In the genomic region with DNA sequence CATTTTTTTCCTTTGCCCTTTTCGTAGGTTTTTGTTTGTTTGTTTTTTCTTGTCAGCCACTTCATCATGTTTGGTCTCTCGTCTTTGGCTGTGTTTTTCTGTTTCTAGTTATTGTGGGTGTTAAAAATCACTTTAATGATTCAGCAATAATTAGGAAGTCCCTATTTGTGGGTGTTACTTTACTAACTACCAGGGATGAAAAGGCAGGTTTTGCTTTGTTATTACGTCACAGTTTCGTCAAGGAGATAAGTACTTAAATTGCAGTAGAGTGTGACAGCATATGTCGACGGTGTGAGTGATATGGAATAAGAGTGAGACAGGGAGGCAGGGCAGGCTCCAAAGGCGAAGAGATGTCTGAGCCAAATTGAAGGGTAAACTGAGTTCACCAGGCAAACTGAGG, we compare ENCODE assay signal across 32 cellular contexts.
"Had no signal": no experiment of that assay in that cellular context is flagged by ENCODE, and none has a peak within 500 bp of the region (broad histone marks: within the 10 kb centered on the region; RNA-seq: fewer than 3 reads in every experiment).

No MANE protein-coding gene starts in this region.

- H3K4me2 ChIP-seq: KMS-11 had no signal

- H3K4me3 Mint-ChIP-seq: activated CD8-positive, alpha-beta T cell treated with anti-CD3 and anti-CD28 coated beads for 36 hours; activated naive CD8-positive, alpha-beta T cell treated with anti-CD3 and anti-CD28 coated beads for 36 hours; activated T-cell treated with anti-CD3 and anti-CD28 coated beads, Interleukin-2, amount 50 U/mL, for 72 hours; activated T-helper 17 cell treated with anti-CD3 and anti-CD28 coated beads, Interleukin-2, amount 50 U/mL, for 72 hours; T-cell; T-helper 17 cell had no signal

- H3K9me3 Mint-ChIP-seq: activated T-helper 17 cell treated with anti-CD3 and anti-CD28 coated beads, Interleukin-2, amount 50 U/mL, for 72 hours; T-cell had no signal

- H3K4me1 Mint-ChIP-seq: T-helper 17 cell had no signal

- H3K4me1 ChIP-seq: Peyer's patch had no signal

- H3K27me3 ChIP-seq: brain microvascular endothelial cell, Peyer's patch had no signal

- DNase-seq: activated CD4-positive, alpha-beta T cell treated with anti-CD3 and anti-CD28 coated beads for 1 hour; activated CD4-positive, alpha-beta T cell treated with anti-CD3 and anti-CD28 coated beads for 48 hours; activated CD4-positive, CD25-positive, alpha-beta regulatory T cell; activated CD8-positive, alpha-beta T cell treated with anti-CD3 and anti-CD28 coated beads for 36 hours; activated effector memory CD4-positive, alpha-beta T cell treated with anti-CD3 and anti-CD28 coated beads, Interleukin-2, amount 50 U/mL, for 16 hours; activated naive CD4-positive, alpha-beta T cell; activated naive CD4-positive, alpha-beta T cell treated with anti-CD3 and anti-CD28 coated beads, Interleukin-2, amount 50 U/mL, for 16 hours; activated naive CD8-positive, alpha-beta T cell treated with anti-CD3 and anti-CD28 coated beads for 36 hours; activated T-cell treated with anti-CD3 and anti-CD28 coated beads, Interleukin-2, amount 50 U/mL, for 1 hour; activated T-cell treated with anti-CD3 and anti-CD28 coated beads, Interleukin-2, amount 50 U/mL, for 72 hours; amniotic stem cell; aorta; brain microvascular endothelial cell; central memory CD4-positive, alpha-beta T cell; NCI-H1092 treated with DMSO at 0.1 percent for 48 hours; NCI-H146; NCI-H187; NCI-H2029 treated with DMSO at 0.1 percent for 48 hours; NCI-H2227 treated with DMSO at 0.1 percent for 48 hours; NCI-H446; NCI-H524 treated with DMSO at 0.1 percent for 48 hours; PC-3; Peyer's patch; SIG-M5; T-cell; T-helper 17 cell; T-helper 9 cell; WERI-Rb-1 had no signal

- H3K27ac Mint-ChIP-seq: activated CD8-positive, alpha-beta T cell treated with anti-CD3 and anti-CD28 coated beads for 36 hours; activated naive CD8-positive, alpha-beta T cell treated with anti-CD3 and anti-CD28 coated beads for 36 hours; activated T-cell treated with anti-CD3 and anti-CD28 coated beads, Interleukin-2, amount 50 U/mL, for 72 hours; activated T-helper 17 cell treated with anti-CD3 and anti-CD28 coated beads, Interleukin-2, amount 50 U/mL, for 72 hours; T-cell had no signal

- H3K4me3 ChIP-seq: Peyer's patch had no signal

- H3K9ac ChIP-seq: KMS-11 had no signal

- H3K36me3 ChIP-seq: brain microvascular endothelial cell, Peyer's patch, WERI-Rb-1 had no signal

- H3K27me3 Mint-ChIP-seq: activated CD8-positive, alpha-beta T cell treated with anti-CD3 and anti-CD28 coated beads for 36 hours; activated naive CD8-positive, alpha-beta T cell treated with anti-CD3 and anti-CD28 coated beads for 36 hours; activated T-helper 17 cell treated with anti-CD3 and anti-CD28 coated beads, Interleukin-2, amount 50 U/mL, for 72 hours; T-cell; T-helper 17 cell had no signal

- H3K36me3 Mint-ChIP-seq: T-cell had no signal

- ATAC-seq: activated CD8-positive, alpha-beta T cell treated with anti-CD3 and anti-CD28 coated beads for 36 hours; activated T-cell treated with anti-CD3 and anti-CD28 coated beads, Interleukin-2, amount 50 U/mL, for 72 hours; activated T-helper 17 cell treated with anti-CD3 and anti-CD28 coated beads, Interleukin-2, amount 50 U/mL, for 72 hours; PC-3; Right ventricle myocardium inferior; SK-N-SH treated with all-trans-retinoic acid at 6 μM for 48 hours; T-cell; T-helper 17 cell had no signal

- H3K27ac ChIP-seq: brain microvascular endothelial cell, KMS-11, Peyer's patch, WERI-Rb-1 had no signal
